10 cellular contexts compared by ENCODE assay signal in genomic region chr3:9779721-9780450, GRCh38. TPM values are rescaled to one million over a fixed set of nuclear protein-coding genes. Genes with fewer than 3 reads are reported as not detected.
A peak's percentile ranks its signal among the peaks of the same experiment; 100 is the strongest.
DNase-seq lines count a peak whose midpoint lies in the region; ATAC-seq and TF ChIP-seq lines count a peak whose summit lies in the region.
"Had no signal": no experiment of that assay in that cellular context is flagged by ENCODE, and none has a peak within 500 bp of the region (broad histone marks: within the 10 kb centered on the region; RNA-seq: fewer than 3 reads in every experiment).

No MANE protein-coding gene starts in this region.

- no peak for TF ChIP-seq POLR2A in esophagus muscularis mucosa (IDR thresholded peaks at IDR 0.05; ENCODE audit: low read depth)

- ATAC-seq in Right ventricle myocardium superior (ENCODE audit: poor library complexity) (peak; percentile 62), HG03460 (IDR thresholded peaks at IDR 0.05; ENCODE audit: unreplicated experiment) (peak; percentile 72)

- intact Hi-C loops in Right ventricle myocardium superior (cut with DNase I) (no loop called here), esophagus muscularis mucosa (cut with DNase I) (no loop called here)

- TF ChIP-seq EP300 in esophagus muscularis mucosa (IDR thresholded peaks at IDR 0.05), result no peak

- H3K9me3 ChIP-seq in right atrium auricular region (no peaks in the 10 kb centered on the region), esophagus muscularis mucosa (no peaks in the 10 kb centered on the region)
- H3K9me3 ChIP-seq: thoracic aorta had no signal

- DNase-seq in Right ventricle myocardium superior (peak; percentile 51), right atrium auricular region (ENCODE audit: low spot score) (no peak), medulla oblongata (ENCODE audit: extremely low spot score) (peak; percentile 86), COLO829 (ENCODE audit: low spot score) (no peak), esophagus muscularis mucosa (ENCODE audit: extremely low spot score) (no peak), NCI-H2171 treated with DMSO at 0.1 percent for 48 hours (lab: John Stamatoyannopoulos, UW) (no peak)
- DNase-seq in activated CD8-positive, alpha-beta memory T cell treated with anti-CD3 and anti-CD28 coated beads for 24 hours, result peak; percentile 87

- no peak for TF ChIP-seq CTCF in right atrium auricular region (IDR thresholded peaks at IDR 0.05)
- TF ChIP-seq CTCF in esophagus muscularis mucosa (IDR thresholded peaks at IDR 0.05), result no peak

- H3K27me3 ChIP-seq in right atrium auricular region (no peaks in the 10 kb centered on the region), esophagus muscularis mucosa (no peaks in the 10 kb centered on the region)

- WGBS in esophagus muscularis mucosa, result 88% methylated on average over 4 of the region's 7 CpGs

- H3K4me3 ChIP-seq in right atrium auricular region, result no peak overlapping the region
- no peak overlapping the region for H3K4me3 ChIP-seq in esophagus muscularis mucosa
- H3K4me3 ChIP-seq: thoracic aorta had no signal

- H3K36me3 ChIP-seq in right atrium auricular region (peaks cover 38% of the 10 kb centered on the region), esophagus muscularis mucosa (peaks cover 32 to 60% (median 52%) of the 10 kb centered on the region in 4 donors)

- H3K27ac ChIP-seq in right atrium auricular region, result no peak overlapping the region
- H3K27ac ChIP-seq in esophagus muscularis mucosa (replicated peaks in 1 of 4), result peak overlapping the region in 2 of 4 donors; percentile 29 to 53
- H3K27ac ChIP-seq: VCaP had no signal

- H3K4me1 ChIP-seq in right atrium auricular region, result no peaks in the 10 kb centered on the region
- peaks cover 3 to 26% (median 10%) of the 10 kb centered on the region in 4 donors for H3K4me1 ChIP-seq in esophagus muscularis mucosa

RNA-seq across cellular contexts. Expression of gene CAMK1, which starts 10.1 kb away (rescaled TPM):
- total RNA-seq in Right ventricle myocardium superior (12.4 TPM), right atrium auricular region (10 to 100 TPM; 16.4 to 40.2 TPM), esophagus muscularis mucosa (10 to 100 TPM; 53.6 to 78.9 (median 70.2) TPM)

RNA-seq across cellular contexts. Expression of gene TADA3, which starts 12.4 kb away (rescaled TPM):
- total RNA-seq in Right ventricle myocardium superior, result 47.7 TPM
- 10 to 100 TPM; 43.6 to 57.3 TPM for total RNA-seq in right atrium auricular region
- total RNA-seq in esophagus muscularis mucosa, result 10 to 100 TPM; 64.4 to 80.9 (median 74.6) TPM

RNA-seq across cellular contexts. Expression of gene ARPC4, which starts 13.0 kb away (rescaled TPM):
- total RNA-seq in Right ventricle myocardium superior (62.0 TPM), right atrium auricular region (10 to 100 TPM; 69.0 to 89.6 TPM), esophagus muscularis mucosa (100 to 1,000 TPM; 129 to 191 (median 164) TPM)

RNA-seq across cellular contexts. Expression of gene OGG1, which starts 30.1 kb away (rescaled TPM):
- total RNA-seq in Right ventricle myocardium superior (8.3 TPM), right atrium auricular region (10 to 100 TPM; 10.8 to 12.2 TPM), esophagus muscularis mucosa (10 to 100 TPM; 18.6 to 28.3 (median 24.9) TPM)

RNA-seq across cellular contexts. Expression of gene TTLL3, which starts 30.2 kb away (rescaled TPM):
- total RNA-seq in Right ventricle myocardium superior, result 11.1 TPM
- 10 to 100 TPM; 12.2 to 13.1 TPM for total RNA-seq in right atrium auricular region
- 10 to 100 TPM; 15.5 to 56.5 (median 25.6) TPM for total RNA-seq in esophagus muscularis mucosa

Comparison
In these comparisons a context has a peak if more than half of its experiments do, and no peak if none do; other contexts are left out.
1. DNase-seq: peak in Right ventricle myocardium superior (single experiment), activated CD8-positive, alpha-beta memory T cell treated with anti-CD3 and anti-CD28 coated beads for 24 hours (single experiment) and medulla oblongata (single experiment); none in right atrium auricular region (single experiment), COLO829 (single experiment), esophagus muscularis mucosa (single experiment) and NCI-H2171 treated with DMSO at 0.1 percent for 48 hours (single experiment).